Comparison of ENCODE assay signal across 1 cellular context in genomic region chr1:161021168-161021958, GRCh38.
TF ChIP-seq lines count a peak whose summit lies in the region.

No MANE protein-coding gene starts in this region.

TF ChIP-seq in HepG2, 621 proteins besides CTCF, POLR2A, EP300 and RAD21 (continued from another document and continues in another):
- TF ChIP-seq CSRNP2 (CRISPR knock-in tag; conservative IDR thresholded peaks at IDR 0.05; ENCODE audit: low read depth), result no peak; the same call in 1 of the 2 replicates
- 0 out of 2 replicates have a peak, but pooled peaks have one; percentile 40 for TF ChIP-seq MXD4 (CRISPR knock-in tag; IDR thresholded peaks at IDR 0.05)
- no peak for TF ChIP-seq CHD4 (IDR thresholded peaks at IDR 0.05; ENCODE audit: borderline replicate concordance, low read length)
- peak; percentile 38; the same call in 1 of the 2 replicates for TF ChIP-seq HOXA9 (CRISPR knock-in tag; IDR thresholded peaks at IDR 0.05; ENCODE audit: borderline replicate concordance)
- no peak for TF ChIP-seq ZZZ3 (CRISPR knock-in tag; IDR thresholded peaks at IDR 0.05; ENCODE audit: borderline replicate concordance)
- no peak for TF ChIP-seq ZBTB46 (CRISPR knock-in tag; IDR thresholded peaks at IDR 0.05; ENCODE audit: borderline replicate concordance)
- no peak for TF ChIP-seq ZNF672 (CRISPR knock-in tag; IDR thresholded peaks at IDR 0.05)
- TF ChIP-seq MAX (IDR thresholded peaks at IDR 0.05), result peak; percentile 70; the same call in 1 of the 2 replicates
- no peak for TF ChIP-seq FIP1L1 (IDR thresholded peaks at IDR 0.05; ENCODE audit: borderline replicate concordance, insufficient read depth, low read depth, low read length)
- TF ChIP-seq ZNF597 (CRISPR knock-in tag; IDR thresholded peaks at IDR 0.05), result no peak
- no peak for TF ChIP-seq MYPOP (CRISPR knock-in tag; IDR thresholded peaks at IDR 0.05)
- no peak for TF ChIP-seq NFIC (IDR thresholded peaks at IDR 0.05; ENCODE audit: low read length)
- no peak for TF ChIP-seq TP53 (CRISPR knock-in tag; conservative IDR thresholded peaks at IDR 0.05)
- peak; percentile 75; the same call in 1 of the 2 replicates for TF ChIP-seq CREB3 (CRISPR knock-in tag; IDR thresholded peaks at IDR 0.05)
- no peak for TF ChIP-seq ZNF567 (CRISPR knock-in tag; IDR thresholded peaks at IDR 0.05; ENCODE audit: borderline replicate concordance)
- no peak for TF ChIP-seq MED8 (CRISPR knock-in tag; IDR thresholded peaks at IDR 0.05; ENCODE audit: insufficient replicate concordance)
- no peak for TF ChIP-seq ARNT2 (CRISPR knock-in tag; IDR thresholded peaks at IDR 0.05; ENCODE audit: low read depth)
- TF ChIP-seq ESRRA (CRISPR knock-in tag; IDR thresholded peaks at IDR 0.05; ENCODE audit: low read depth), result no peak; the same call in 1 of the 2 replicates
- no peak for TF ChIP-seq SUZ12 (IDR thresholded peaks at IDR 0.05; ENCODE audit: low read depth, low read length)
- TF ChIP-seq IKZF1 (IDR thresholded peaks at IDR 0.05), result no peak
- no peak for TF ChIP-seq ZNF143 (CRISPR knock-in tag; IDR thresholded peaks at IDR 0.05)
- TF ChIP-seq NPAS2 (CRISPR knock-in tag; IDR thresholded peaks at IDR 0.05; ENCODE audit: borderline replicate concordance), result no peak
- TF ChIP-seq ZNF441 (CRISPR knock-in tag; IDR thresholded peaks at IDR 0.05; ENCODE audit: borderline replicate concordance), result peak; percentile 50; the same call in 1 of the 2 replicates
- TF ChIP-seq CENPT (CRISPR knock-in tag; IDR thresholded peaks at IDR 0.05; ENCODE audit: low read depth), result no peak
- TF ChIP-seq ETS1 (CRISPR knock-in tag; IDR thresholded peaks at IDR 0.05), result 0 out of 2 replicates have a peak, but pooled peaks have one; percentile 83
- no peak for TF ChIP-seq ZNF615 (CRISPR knock-in tag; IDR thresholded peaks at IDR 0.05; ENCODE audit: borderline replicate concordance)
- no peak for TF ChIP-seq ZKSCAN5 (CRISPR knock-in tag; IDR thresholded peaks at IDR 0.05)
- no peak for TF ChIP-seq USF2 (IDR thresholded peaks at IDR 0.05; ENCODE audit: low read depth, low read length)
- no peak for TF ChIP-seq USF2 (CRISPR knock-in tag; IDR thresholded peaks at IDR 0.05; ENCODE audit: borderline replicate concordance)
- no peak for TF ChIP-seq KAT7 (CRISPR knock-in tag; IDR thresholded peaks at IDR 0.05; ENCODE audit: borderline replicate concordance)
- no peak for TF ChIP-seq ZBTB40 (IDR thresholded peaks at IDR 0.05)
- TF ChIP-seq ZBTB40 (CRISPR knock-in tag; IDR thresholded peaks at IDR 0.05), result no peak
- peak; percentile 72; the same call in 1 of the 2 replicates for TF ChIP-seq KDM1A (CRISPR knock-in tag; IDR thresholded peaks at IDR 0.05)
- TF ChIP-seq XBP1 (CRISPR knock-in tag; IDR thresholded peaks at IDR 0.05), result 0 out of 2 replicates have a peak, but pooled peaks have one; percentile 66
- TF ChIP-seq HMGA1 (CRISPR knock-in tag; conservative IDR thresholded peaks at IDR 0.05), result no peak
- no peak for TF ChIP-seq NFE2L1 (CRISPR knock-in tag; IDR thresholded peaks at IDR 0.05; ENCODE audit: borderline replicate concordance)
- TF ChIP-seq FUBP1 (CRISPR knock-in tag; IDR thresholded peaks at IDR 0.05; ENCODE audit: borderline replicate concordance), result no peak
- TF ChIP-seq DMAP1 (CRISPR knock-in tag; IDR thresholded peaks at IDR 0.05), result peak; percentile 12; the same call in 1 of the 2 replicates
- TF ChIP-seq GATAD1 (CRISPR knock-in tag; IDR thresholded peaks at IDR 0.05), result peak; percentile 29; the same call in 1 of the 2 replicates
